1 cellular context compared by ENCODE assay signal in the genomic region with DNA sequence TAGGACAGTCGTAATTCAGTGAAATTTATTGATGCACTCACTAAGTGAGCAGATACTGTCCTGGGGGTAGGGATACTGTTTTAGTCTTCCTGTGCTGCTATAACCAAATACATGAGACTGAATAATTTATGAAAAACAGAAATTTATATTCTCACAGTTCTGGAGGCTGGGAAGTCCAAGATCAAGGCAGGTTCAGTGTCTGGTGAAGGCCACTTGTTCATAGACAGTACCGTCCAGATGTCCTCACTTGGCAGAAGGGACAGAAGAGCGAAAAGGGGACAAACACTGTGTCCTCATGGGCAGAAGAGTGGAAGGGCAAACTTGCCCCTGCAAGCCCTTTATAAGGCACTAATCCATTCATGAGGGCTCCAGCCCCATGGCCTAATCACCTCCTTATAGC.
TF ChIP-seq lines count a peak whose summit lies in the region.

No MANE protein-coding gene starts in this region.

TF ChIP-seq in A549, 52 proteins besides CTCF, POLR2A, EP300 and RAD21:
- TF ChIP-seq EHF (CRISPR knock-in tag; IDR thresholded peaks at IDR 0.05) (no peak), BHLHE40 (IDR thresholded peaks at IDR 0.05; ENCODE audit: low read depth, low read length) (no peak), CHD4 (IDR thresholded peaks at IDR 0.05; ENCODE audit: borderline replicate concordance) (no peak), GATA3 (IDR thresholded peaks at IDR 0.05; ENCODE audit: borderline replicate concordance) (no peak), MAFK (IDR thresholded peaks at IDR 0.05; ENCODE audit: partially characterized antibody) (no peak), HOXB5 (CRISPR knock-in tag; IDR thresholded peaks at IDR 0.05) (no peak), CBX8 (IDR thresholded peaks at IDR 0.05) (no peak), PHF8 (IDR thresholded peaks at IDR 0.05; ENCODE audit: borderline replicate concordance, low read depth) (no peak), TFCP2L1 (CRISPR knock-in tag; IDR thresholded peaks at IDR 0.05) (no peak), NFE2L2 (conservative IDR thresholded peaks at IDR 0.05; ENCODE audit: low read length) (no peak), ESRRA (IDR thresholded peaks at IDR 0.05; ENCODE audit: borderline replicate concordance, low read length) (no peak), MAZ (IDR thresholded peaks at IDR 0.05; ENCODE audit: borderline replicate concordance, low read depth, low read length) (no peak), FOSL2 (IDR thresholded peaks at IDR 0.05) (no peak), FOSL2 (CRISPR knock-in tag; IDR thresholded peaks at IDR 0.05) (no peak), RARB (CRISPR knock-in tag; IDR thresholded peaks at IDR 0.05) (no peak)
- TF ChIP-seq, protein P1, sequence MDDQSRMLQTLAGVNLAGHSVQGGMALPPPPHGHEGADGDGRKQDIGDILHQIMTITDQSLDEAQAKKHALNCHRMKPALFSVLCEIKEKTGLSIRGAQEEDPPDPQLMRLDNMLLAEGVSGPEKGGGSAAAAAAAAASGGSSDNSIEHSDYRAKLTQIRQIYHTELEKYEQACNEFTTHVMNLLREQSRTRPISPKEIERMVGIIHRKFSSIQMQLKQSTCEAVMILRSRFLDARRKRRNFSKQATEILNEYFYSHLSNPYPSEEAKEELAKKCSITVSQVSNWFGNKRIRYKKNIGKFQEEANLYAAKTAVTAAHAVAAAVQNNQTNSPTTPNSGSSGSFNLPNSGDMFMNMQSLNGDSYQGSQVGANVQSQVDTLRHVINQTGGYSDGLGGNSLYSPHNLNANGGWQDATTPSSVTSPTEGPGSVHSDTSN (IDR thresholded peaks at IDR 0.05) = no peak
- TF ChIP-seq, protein P2, sequence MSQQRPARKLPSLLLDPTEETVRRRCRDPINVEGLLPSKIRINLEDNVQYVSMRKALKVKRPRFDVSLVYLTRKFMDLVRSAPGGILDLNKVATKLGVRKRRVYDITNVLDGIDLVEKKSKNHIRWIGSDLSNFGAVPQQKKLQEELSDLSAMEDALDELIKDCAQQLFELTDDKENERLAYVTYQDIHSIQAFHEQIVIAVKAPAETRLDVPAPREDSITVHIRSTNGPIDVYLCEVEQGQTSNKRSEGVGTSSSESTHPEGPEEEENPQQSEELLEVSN (IDR thresholded peaks at IDR 0.05; ENCODE audit: borderline replicate concordance, low read depth) = no peak
- TF ChIP-seq, protein P3, sequence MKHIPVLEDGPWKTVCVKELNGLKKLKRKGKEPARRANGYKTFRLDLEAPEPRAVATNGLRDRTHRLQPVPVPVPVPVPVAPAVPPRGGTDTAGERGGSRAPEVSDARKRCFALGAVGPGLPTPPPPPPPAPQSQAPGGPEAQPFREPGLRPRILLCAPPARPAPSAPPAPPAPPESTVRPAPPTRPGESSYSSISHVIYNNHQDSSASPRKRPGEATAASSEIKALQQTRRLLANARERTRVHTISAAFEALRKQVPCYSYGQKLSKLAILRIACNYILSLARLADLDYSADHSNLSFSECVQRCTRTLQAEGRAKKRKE (CRISPR knock-in tag; IDR thresholded peaks at IDR 0.05; ENCODE audit: low read depth) = no peak
